10 cellular contexts compared by ENCODE assay signal in the genomic region with DNA sequence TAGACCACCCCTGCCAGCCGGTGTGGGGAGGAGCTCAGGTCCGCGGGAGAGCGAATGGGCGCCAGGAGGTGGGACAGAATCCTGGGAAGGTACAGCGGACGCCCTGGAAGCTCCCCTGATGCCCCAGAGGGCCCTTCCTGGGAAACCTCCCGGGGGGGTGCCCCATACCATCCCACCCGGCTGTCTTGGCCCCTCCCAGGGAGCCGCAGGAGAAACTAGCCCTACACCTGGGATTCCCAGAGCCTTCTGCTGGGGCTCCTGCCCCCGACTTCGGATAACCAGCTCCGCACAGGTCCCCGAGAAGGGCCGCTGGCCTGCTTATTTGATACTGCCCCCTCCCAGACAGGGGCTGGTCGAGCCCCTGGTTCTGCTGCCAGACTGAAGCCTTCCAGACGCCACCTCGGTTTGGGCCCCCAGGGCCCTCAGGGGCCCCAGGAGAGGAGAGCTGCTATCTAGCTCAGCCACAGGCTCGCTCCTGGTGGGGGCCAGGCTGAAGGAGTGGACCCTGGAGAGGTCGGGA. TPM values are rescaled to one million over a fixed set of nuclear protein-coding genes. Genes with fewer than 3 reads are reported as not detected.
DNase-seq lines count a peak whose midpoint lies in the region; ATAC-seq and TF ChIP-seq lines count a peak whose summit lies in the region.
"Had no signal": no experiment of that assay in that cellular context is flagged by ENCODE, and none has a peak within 500 bp of the region (broad histone marks: within the 10 kb centered on the region; RNA-seq: fewer than 3 reads in every experiment).

No MANE protein-coding gene starts in this region.

- POLR2A ChIA-PET in CD8-positive, alpha-beta memory T cell (lab: Charles Lee) = interaction anchor here (1.2 to 9.3 kb wide), 3 partner anchors 31 to 45 kb away, joined by 3 to 79 read pairs (median 41); a partner anchor contains a TSS

- H3F3A ChIP-seq in Loucy (ENCODE audit: low read depth) = peaks cover 1% of the 10 kb centered on the region; the same call in 1 of the 2 replicates

- 25 to 37% (median 30%) methylated on average over 17 to 20 of the region's 20 CpGs for WGBS in ovary, 3 donors

- H3K9me2 ChIP-seq in Loucy (replicated peaks; ENCODE audit: low read depth, low read length) = no peaks in the 10 kb centered on the region

- peak overlapping the region in 3 of 8 donors; percentile 52 to 88 (median 60) for H3K27ac Mint-ChIP-seq in CD8-positive, alpha-beta memory T cell
- peak overlapping the region; percentile 68 for H3K27ac Mint-ChIP-seq in dendritic cell treated with granulocyte-macrophage colony-stimulating factor and Interleukin-4, amounts not matched to agents 40 ng/mL and 50 ng/mL, for 4 days

- peak overlapping the region; percentile 28 for H3K4me3 ChIP-seq in CD8-positive, alpha-beta memory T cell (ENCODE audit: low read length)
- peak overlapping the region; percentile 74 for H3K4me3 ChIP-seq in Loucy (ENCODE audit: low read length, poor library complexity, severe bottlenecking)
- H3K4me3 ChIP-seq in ovary = no peak overlapping the region

- H3K36me3 ChIP-seq in CD8-positive, alpha-beta memory T cell (ENCODE audit: insufficient read depth, low read length) = no peaks in the 10 kb centered on the region
- H3K36me3 ChIP-seq in Loucy (ENCODE audit: insufficient read depth, low read length) (no peaks in the 10 kb centered on the region), ovary (no peaks in the 10 kb centered on the region)

- CTCF ChIA-PET in CD8-positive, alpha-beta memory T cell (lab: Charles Lee) = interaction anchor here (0.8 to 3.6 kb wide), 9 partner anchors 13 to 115 kb away, joined by 3 to 23 read pairs (median 4); a partner anchor contains a TSS

- H3K4me1 ChIP-seq in CD8-positive, alpha-beta memory T cell (ENCODE audit: insufficient read depth, low read length) = peaks cover 50% of the 10 kb centered on the region
- H3K4me1 ChIP-seq in Loucy (ENCODE audit: insufficient read depth, low read length, poor library complexity, severe bottlenecking) = peaks cover 39% of the 10 kb centered on the region
- H3K4me1 ChIP-seq in ovary (ENCODE audit: insufficient read depth) = peaks cover 14% of the 10 kb centered on the region

- no peak for TF ChIP-seq EP300 in ovary (IDR thresholded peaks at IDR 0.05)

- no peaks in the 10 kb centered on the region for H3K9me3 Mint-ChIP-seq in CD8-positive, alpha-beta memory T cell
- no peaks in the 10 kb centered on the region for H3K9me3 Mint-ChIP-seq in dendritic cell treated with granulocyte-macrophage colony-stimulating factor and Interleukin-4, amounts not matched to agents 40 ng/mL and 50 ng/mL, for 4 days

- intact Hi-C loops in dendritic cell treated with granulocyte-macrophage colony-stimulating factor and Interleukin-4, amounts not matched to agents 40 ng/mL and 50 ng/mL, for 4 days (cut with micrococcal nuclease) = no loop called here
- intact Hi-C loops in ovary (cut with DNase I) = loop anchor here (2.0 to 10.0 kb wide), 6 partner anchors 45 to 150 kb away; a partner anchor contains a TSS

- no peaks in the 10 kb centered on the region for H3K9me3 ChIP-seq in CD8-positive, alpha-beta memory T cell (ENCODE audit: low read length)
- H3K9me3 ChIP-seq in Loucy (ENCODE audit: insufficient read depth, low read depth, low read length) (no peaks in the 10 kb centered on the region), ovary (no peaks in the 10 kb centered on the region)

- peaks cover 40% of the 10 kb centered on the region in 2 donors for H3K27me3 Mint-ChIP-seq in CD8-positive, alpha-beta memory T cell
- H3K27me3 Mint-ChIP-seq in dendritic cell treated with granulocyte-macrophage colony-stimulating factor and Interleukin-4, amounts not matched to agents 40 ng/mL and 50 ng/mL, for 4 days = peaks cover 43% of the 10 kb centered on the region

- TF ChIP-seq CTCF in Loucy (conservative IDR thresholded peaks at IDR 0.05; ENCODE audit: low read length) = no peak
- TF ChIP-seq CTCF in ovary (IDR thresholded peaks at IDR 0.05) = no peak

- peaks cover 0 to 10% (median 0%) of the 10 kb centered on the region in 3 donors for H3K36me3 Mint-ChIP-seq in CD8-positive, alpha-beta memory T cell
- peaks cover 17% of the 10 kb centered on the region for H3K36me3 Mint-ChIP-seq in dendritic cell treated with granulocyte-macrophage colony-stimulating factor and Interleukin-4, amounts not matched to agents 40 ng/mL and 50 ng/mL, for 4 days (ENCODE audit: low read depth)

- H3K79me2 ChIP-seq in Loucy (ENCODE audit: insufficient read depth, low read length) = peaks cover 39% of the 10 kb centered on the region

- peaks cover 31 to 55% (median 32%) of the 10 kb centered on the region in 3 donors for H3K4me1 Mint-ChIP-seq in CD8-positive, alpha-beta memory T cell
- peaks cover 70% of the 10 kb centered on the region for H3K4me1 Mint-ChIP-seq in dendritic cell treated with granulocyte-macrophage colony-stimulating factor and Interleukin-4, amounts not matched to agents 40 ng/mL and 50 ng/mL, for 4 days (ENCODE audit: low read depth)

- H3K4me3 Mint-ChIP-seq in CD8-positive, alpha-beta memory T cell = peak overlapping the region; percentile 59 to 87 (median 72)
- no peak overlapping the region for H3K4me3 Mint-ChIP-seq in dendritic cell treated with granulocyte-macrophage colony-stimulating factor and Interleukin-4, amounts not matched to agents 40 ng/mL and 50 ng/mL, for 4 days

- peaks cover 14% of the 10 kb centered on the region for H4K20me1 ChIP-seq in Loucy (ENCODE audit: insufficient read depth, low read length, poor library complexity, severe bottlenecking)

- no peak for ATAC-seq in HG03196 (IDR thresholded peaks at IDR 0.05; ENCODE audit: unreplicated experiment)

- no peak overlapping the region for H2AFZ ChIP-seq in Loucy (ENCODE audit: low read length)

- no peak overlapping the region for H3K27ac ChIP-seq in CD8-positive, alpha-beta memory T cell (ENCODE audit: low read depth, low read length)
- peak overlapping the region; percentile 61 to 84 for H3K27ac ChIP-seq in ovary

- H3K27me3 ChIP-seq in CD8-positive, alpha-beta memory T cell (ENCODE audit: insufficient read depth, low read length, poor library complexity, severe bottlenecking) = peaks cover 48% of the 10 kb centered on the region
- no peaks in the 10 kb centered on the region for H3K27me3 ChIP-seq in Loucy (ENCODE audit: insufficient read depth, low read length, poor library complexity, severe bottlenecking)
- H3K27me3 ChIP-seq in ovary = no peaks in the 10 kb centered on the region

- peak overlapping the region; percentile 99 for H3K4me2 ChIP-seq in Loucy (ENCODE audit: low read depth, low read length, poor library complexity, severe bottlenecking)

- no peak for DNase-seq in CD8-positive, alpha-beta memory T cell
- DNase-seq in ovary (peak; percentile 31 to 58 (median 46)), superior temporal gyrus (ENCODE audit: extremely low spot score) (no peak), NCI-H526 treated with DMSO at 0.1 percent for 48 hours (lab: John Stamatoyannopoulos, UW) (no peak)
- DNase-seq: amniotic stem cell, hippocampal formation, NCI-H1694 treated with DMSO at 0.1 percent for 48 hours had no signal

- no peak for TF ChIP-seq POLR2A in ovary (IDR thresholded peaks at IDR 0.05)

- peak overlapping the region; percentile 94 for H3K9ac ChIP-seq in Loucy (ENCODE audit: low read depth, low read length, poor library complexity, severe bottlenecking)

RNA-seq across cellular contexts. Expression of a gene that starts 3.0 kb away (rescaled TPM):
- total RNA-seq in CD8-positive, alpha-beta memory T cell = 10 to 100 TPM in 1 of 2 experiments, 1 to 10 TPM in 1; 9.8 to 12.2 TPM
- polyA plus RNA-seq in CD8-positive, alpha-beta memory T cell = 12.1 TPM
- total RNA-seq in ovary = 10 to 100 TPM in 6 of 7 donors, 1 to 10 TPM in 1; 5.5 to 27.9 (median 16.5) TPM
- 10 to 100 TPM in 1 of 2 donors, 1 to 10 TPM in 1; 7.8 to 10.7 TPM for polyA plus RNA-seq in ovary

RNA-seq across cellular contexts. Expression of a gene that starts 45.3 kb away (rescaled TPM):
- total RNA-seq in CD8-positive, alpha-beta memory T cell = 1 to 10 TPM; 1.9 to 2.2 TPM
- 0.91 TPM for polyA plus RNA-seq in CD8-positive, alpha-beta memory T cell
- 1 to 10 TPM in 6 of 7 donors, under 1 TPM in 1; 0.60 to 7.0 (median 3.9) TPM for total RNA-seq in ovary
- 1 to 10 TPM; 1.1 to 3.2 TPM for polyA plus RNA-seq in ovary

Comparison
In these comparisons a context has a peak if more than half of its experiments do, and no peak if none do; other contexts are left out.
1. DNase-seq: peak in ovary (5 of 5); none in CD8-positive, alpha-beta memory T cell (0 of 5), superior temporal gyrus (single experiment) and NCI-H526 treated with DMSO at 0.1 percent for 48 hours (single experiment).